ENCODE assay signal across 8 cellular contexts in genomic region chr3:58008140-58009025, GRCh38. TPM values are rescaled to one million over a fixed set of nuclear protein-coding genes. Genes with fewer than 3 reads are reported as not detected.
DNase-seq lines count a peak whose midpoint lies in the region; ATAC-seq, FAIRE-seq and TF ChIP-seq lines count a peak whose summit lies in the region.

A gene with protein sequence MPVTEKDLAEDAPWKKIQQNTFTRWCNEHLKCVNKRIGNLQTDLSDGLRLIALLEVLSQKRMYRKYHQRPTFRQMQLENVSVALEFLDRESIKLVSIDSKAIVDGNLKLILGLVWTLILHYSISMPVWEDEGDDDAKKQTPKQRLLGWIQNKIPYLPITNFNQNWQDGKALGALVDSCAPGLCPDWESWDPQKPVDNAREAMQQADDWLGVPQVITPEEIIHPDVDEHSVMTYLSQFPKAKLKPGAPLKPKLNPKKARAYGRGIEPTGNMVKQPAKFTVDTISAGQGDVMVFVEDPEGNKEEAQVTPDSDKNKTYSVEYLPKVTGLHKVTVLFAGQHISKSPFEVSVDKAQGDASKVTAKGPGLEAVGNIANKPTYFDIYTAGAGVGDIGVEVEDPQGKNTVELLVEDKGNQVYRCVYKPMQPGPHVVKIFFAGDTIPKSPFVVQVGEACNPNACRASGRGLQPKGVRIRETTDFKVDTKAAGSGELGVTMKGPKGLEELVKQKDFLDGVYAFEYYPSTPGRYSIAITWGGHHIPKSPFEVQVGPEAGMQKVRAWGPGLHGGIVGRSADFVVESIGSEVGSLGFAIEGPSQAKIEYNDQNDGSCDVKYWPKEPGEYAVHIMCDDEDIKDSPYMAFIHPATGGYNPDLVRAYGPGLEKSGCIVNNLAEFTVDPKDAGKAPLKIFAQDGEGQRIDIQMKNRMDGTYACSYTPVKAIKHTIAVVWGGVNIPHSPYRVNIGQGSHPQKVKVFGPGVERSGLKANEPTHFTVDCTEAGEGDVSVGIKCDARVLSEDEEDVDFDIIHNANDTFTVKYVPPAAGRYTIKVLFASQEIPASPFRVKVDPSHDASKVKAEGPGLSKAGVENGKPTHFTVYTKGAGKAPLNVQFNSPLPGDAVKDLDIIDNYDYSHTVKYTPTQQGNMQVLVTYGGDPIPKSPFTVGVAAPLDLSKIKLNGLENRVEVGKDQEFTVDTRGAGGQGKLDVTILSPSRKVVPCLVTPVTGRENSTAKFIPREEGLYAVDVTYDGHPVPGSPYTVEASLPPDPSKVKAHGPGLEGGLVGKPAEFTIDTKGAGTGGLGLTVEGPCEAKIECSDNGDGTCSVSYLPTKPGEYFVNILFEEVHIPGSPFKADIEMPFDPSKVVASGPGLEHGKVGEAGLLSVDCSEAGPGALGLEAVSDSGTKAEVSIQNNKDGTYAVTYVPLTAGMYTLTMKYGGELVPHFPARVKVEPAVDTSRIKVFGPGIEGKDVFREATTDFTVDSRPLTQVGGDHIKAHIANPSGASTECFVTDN (N-terminal part only) (plus strand): TSS chr3:58008422. CDS start chr3:58008565, 143 bp downstream.

- TF ChIP-seq CTCF in A549 (IDR thresholded peaks at IDR 0.05) (peak; percentile 68), OCI-LY3 (IDR thresholded peaks at IDR 0.05; ENCODE audit: low read depth, low read length) (peak; percentile 76)

- no peak for FAIRE-seq in A549 (lab: Jason Lieb, UNC)
- no peak for FAIRE-seq in GM18507 (lab: Jason Lieb, UNC)

- peak within 1 kb of the TSS; percentile 87 for H3K4me2 ChIP-seq in A549
- H3K4me2 ChIP-seq in OCI-LY3 (ENCODE audit: low read length) = peak within 1 kb of the TSS; percentile 97

- H3K79me2 ChIP-seq in OCI-LY3 (ENCODE audit: low read length) = peaks cover 25% of the 10 kb centered on the region

- CTCF ChIA-PET in A549 (lab: Yijun Ruan, JAX) = interaction anchor here (0.5 to 2.4 kb wide), 32 partner anchors 10 to 440 kb away, joined by 3 to 18 read pairs (median 4); no protein-coding TSS in a partner anchor

- H3K27me3 ChIP-seq in OCI-LY3 (ENCODE audit: low read depth, low read length) (no peaks in the 10 kb centered on the region), esophagus (ENCODE audit: control insufficient read depth in 1 of 2, insufficient read depth in 2 of 2, low read length in 2 of 2) (no peaks in the 10 kb centered on the region), muscle layer of colon (ENCODE audit: control insufficient read depth in 1 of 2, insufficient read depth in 2 of 2, low read length in 2 of 2) (no peaks in the 10 kb centered on the region)

- H2AFZ ChIP-seq in OCI-LY3 (ENCODE audit: low read depth, low read length) = peak within 1 kb of the TSS; percentile 96

- no peaks in the 10 kb centered on the region for H4K20me1 ChIP-seq in OCI-LY3 (ENCODE audit: insufficient read depth, low read length)

- no peaks in the 10 kb centered on the region for H3K9me3 ChIP-seq in A549
- H3K9me3 ChIP-seq in OCI-LY3 (ENCODE audit: insufficient read depth, low read length) = no peaks in the 10 kb centered on the region
- no peaks in the 10 kb centered on the region for H3K9me3 ChIP-seq in esophagus (ENCODE audit: control insufficient read depth in 2 of 2, insufficient read depth in 1 of 2, low read depth in 1 of 2, low read length in 1 of 2)
- no peaks in the 10 kb centered on the region for H3K9me3 ChIP-seq in muscle layer of colon (ENCODE audit: low read length)

- 5% methylated on average over 12 of the region's 91 CpGs for WGBS in A549 (ENCODE audit: missing lambda C conversion rate)
- WGBS in esophagus, 2 donors = 1% methylated on average over 75 to 91 of the region's 91 CpGs

- peak within 1 kb of the TSS; percentile 99 for H3K4me3 ChIP-seq in A549
- peak within 1 kb of the TSS; percentile 88 for H3K4me3 ChIP-seq in OCI-LY3 (ENCODE audit: low read length)
- H3K4me3 ChIP-seq in esophagus (ENCODE audit: low read depth in 1 of 2, low read length in 2 of 2) = peak within 1 kb of the TSS; percentile 71 to 73
- H3K4me3 ChIP-seq in muscle layer of colon (ENCODE audit: low read depth in 1 of 2, low read length in 2 of 2) = peak within 1 kb of the TSS; percentile 99 to 100

- no peak for TF ChIP-seq EP300 in A549 (IDR thresholded peaks at IDR 0.05)

- POLR2A ChIA-PET in A549 (lab: Yijun Ruan, JAX) = interaction anchor here (0.6 to 1.7 kb wide), 6 partner anchors 10 to 50 kb away, joined by 3 to 5 read pairs (median 3); no protein-coding TSS in a partner anchor

- ATAC-seq in A549 (peak; percentile 64), HG03103 (IDR thresholded peaks at IDR 0.05; ENCODE audit: low read depth, unreplicated experiment) (peak; percentile 62)

- H3K4me1 ChIP-seq in A549 (peaks cover 38% of the 10 kb centered on the region), OCI-LY3 (ENCODE audit: low read length) (peaks cover 14% of the 10 kb centered on the region), esophagus (ENCODE audit: control insufficient read depth in 2 of 2, insufficient read depth in 2 of 2, low read length in 1 of 2) (peaks cover 6 to 12% of the 10 kb centered on the region in 2 donors), muscle layer of colon (ENCODE audit: insufficient read depth, low read length) (peaks cover 21% of the 10 kb centered on the region)

- TF ChIP-seq RAD21 in A549 (conservative IDR thresholded peaks at IDR 0.05 in 1 of 2, IDR thresholded peaks at IDR 0.05 in 1 of 2) = peak; percentile 52 to 85; a peak in 4 of 5 replicates

- H3K36me3 ChIP-seq in OCI-LY3 (replicated peaks; ENCODE audit: low read depth, low read length) (no peaks in the 10 kb centered on the region), esophagus (ENCODE audit: control insufficient read depth in 2 of 2, insufficient read depth in 2 of 2, low read length in 1 of 2) (no peaks in the 10 kb centered on the region), muscle layer of colon (ENCODE audit: insufficient read depth, low read length) (no peaks in the 10 kb centered on the region)

- TF ChIP-seq POLR2A in A549 (IDR thresholded peaks at IDR 0.05; ENCODE audit: low read length) = peak; percentile 93

- DNase-seq in A549 (ENCODE audit: low read depth in 1 of 2, low spot score in 1 of 2) (peak; percentile 65 to 79), GM18507 (ENCODE audit: extremely low spot score, insufficient read length, low read depth) (peak; percentile 97)
- peak; percentile 85 for DNase-seq in activated T-cell treated with anti-CD3 and anti-CD28 coated beads, Interleukin-2, amount 50 U/mL, for 1 hour
- peak; percentile 52 to 68 for DNase-seq in stimulated activated CD8-positive, alpha-beta memory T cell treated with anti-CD3 and anti-CD28 coated beads, Interleukin-7, amount 100 ng/mL, for 4 hours (ENCODE audit: low read depth in 2 of 2)

- H3K9ac ChIP-seq in OCI-LY3 (ENCODE audit: low read length) (peak within 1 kb of the TSS; percentile 92), muscle layer of colon (ENCODE audit: low read length) (peak within 1 kb of the TSS; percentile 80)

- H3K27ac ChIP-seq in A549 (peak within 1 kb of the TSS; percentile 84 to 97), OCI-LY3 (ENCODE audit: low read length) (peak within 1 kb of the TSS; percentile 12; the same call in 1 of the 2 replicates), esophagus (ENCODE audit: low read depth in 2 of 2, low read length in 1 of 2) (peak within 1 kb of the TSS; percentile 63 to 81), muscle layer of colon (ENCODE audit: low read depth, low read length) (peak within 1 kb of the TSS; percentile 87)

TF ChIP-seq in A549, 52 proteins besides CTCF, POLR2A, EP300 and RAD21:
- TF ChIP-seq, protein P1, sequence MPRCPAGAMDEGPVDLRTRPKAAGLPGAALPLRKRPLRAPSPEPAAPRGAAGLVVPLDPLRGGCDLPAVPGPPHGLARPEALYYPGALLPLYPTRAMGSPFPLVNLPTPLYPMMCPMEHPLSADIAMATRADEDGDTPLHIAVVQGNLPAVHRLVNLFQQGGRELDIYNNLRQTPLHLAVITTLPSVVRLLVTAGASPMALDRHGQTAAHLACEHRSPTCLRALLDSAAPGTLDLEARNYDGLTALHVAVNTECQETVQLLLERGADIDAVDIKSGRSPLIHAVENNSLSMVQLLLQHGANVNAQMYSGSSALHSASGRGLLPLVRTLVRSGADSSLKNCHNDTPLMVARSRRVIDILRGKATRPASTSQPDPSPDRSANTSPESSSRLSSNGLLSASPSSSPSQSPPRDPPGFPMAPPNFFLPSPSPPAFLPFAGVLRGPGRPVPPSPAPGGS (IDR thresholded peaks at IDR 0.05) = peak; percentile 89
- TF ChIP-seq JUN (IDR thresholded peaks at IDR 0.05) = peak; percentile 81 to 94
- no peak for TF ChIP-seq RFX5 (IDR thresholded peaks at IDR 0.05)
- peak; percentile 80 for TF ChIP-seq SMC3 (IDR thresholded peaks at IDR 0.05)
- no peak for TF ChIP-seq RARB (CRISPR knock-in tag; IDR thresholded peaks at IDR 0.05)
- TF ChIP-seq HEYL (CRISPR knock-in tag; IDR thresholded peaks at IDR 0.05) = no peak
- peak; percentile 29; the same call in 1 of the 2 replicates for TF ChIP-seq GATA3 (IDR thresholded peaks at IDR 0.05; ENCODE audit: borderline replicate concordance)
- TF ChIP-seq HOXA7 (CRISPR knock-in tag; IDR thresholded peaks at IDR 0.05) = no peak
- TF ChIP-seq ESRRA (IDR thresholded peaks at IDR 0.05; ENCODE audit: borderline replicate concordance, low read length) = no peak
- 0 out of 2 replicates have a peak, but pooled peaks have one; percentile 41 for TF ChIP-seq CHD4 (IDR thresholded peaks at IDR 0.05; ENCODE audit: borderline replicate concordance)

RNA-seq across cellular contexts. Expression of the gene that starts here (rescaled TPM):
- polyA plus RNA-seq in A549 (2011; rRNA removed) (387 and 439 TPM in 2 replicates), A549 (2017; fragmentation: RNase III; extraction: RNeasy Plus Mini Kit Qiagen cat#74134 plus additional on column Dnase treatment) (235 to 282 TPM (median 257 TPM) in 3 replicates), esophagus (10 to 100 TPM; 50.8 to 52.5 TPM)
- 153 and 161 TPM in 2 replicates for polyA plus RNA-seq in A549 (2012; cell fraction: cytosol; rRNA removed)
- 1,973 and 2,223 TPM in 2 replicates for polyA plus RNA-seq in A549 (2012; cell fraction: nucleus; rRNA removed)
- 1,159 and 1,213 TPM in 2 replicates for polyA minus RNA-seq in A549 (2011; rRNA and poly(A)+ RNA removed)

Comparison
In these comparisons a context has a peak if more than half of its experiments do, and no peak if none do; other contexts are left out.
1. Peak in every context shown above with its lines: DNase-seq, ATAC-seq, H3K4me3 ChIP-seq and H3K27ac ChIP-seq.
2. H3K27ac ChIP-seq: peak in every context shown above with its lines; median percentile 90 in A549; 87 in muscle layer of colon; 72 in esophagus; 12 in OCI-LY3.